In genomic region chr3:38138347-38139190, GRCh38 we compare ENCODE assay signal across 8 cellular contexts. TPM values are rescaled to one million over a fixed set of nuclear protein-coding genes. Genes with fewer than 3 reads are reported as not detected.
A peak's percentile ranks its signal among the peaks of the same experiment; 100 is the strongest.
DNase-seq lines count a peak whose midpoint lies in the region; ATAC-seq and TF ChIP-seq lines count a peak whose summit lies in the region.

Gene MYD88, plus strand, starts transcription at chr3:38138661. Its CDS starts 40 bp downstream, at chr3:38138701.

- 4% methylated on average over 39 of the region's 65 CpGs for WGBS in mammary epithelial cell (ENCODE audit: low coverage, missing lambda C conversion rate)
- 0 to 1% (median 1%) methylated on average over 50 to 65 of the region's 65 CpGs for WGBS in spleen, 5 donors

- peaks cover 40% of the 10 kb centered on the region for H3K36me3 Mint-ChIP-seq in GM23338 (ENCODE audit: low read depth)
- peaks cover 18% of the 10 kb centered on the region for H3K36me3 Mint-ChIP-seq in WTC11

- H3K4me3 ChIP-seq in GM23338 (peak within 1 kb of the TSS; percentile 93), NB4 (ENCODE audit: low read depth, low read length) (peak within 1 kb of the TSS; percentile 70), mammary epithelial cell (replicated peaks in 1 of 3; ENCODE audit: insufficient read depth in 1 of 3, low read depth in 2 of 3, low read length in 3 of 3) (peak within 1 kb of the TSS; percentile 55 to 84 (median 81)), spleen (peak within 1 kb of the TSS; percentile 82 to 99 (median 96))

- intact Hi-C loops in mammary epithelial cell (cut with micrococcal nuclease) (loop anchor here (1.0 to 5.0 kb wide), 3 partner anchors 27 to 209 kb away; partner anchors contain the start of genes OXSR1 and XYLB), spleen (cut with DNase I; ENCODE audit: low total_unique reads) (no loop called here)

- POLR2A ChIA-PET in WTC11 (lab: Charles Lee) (no interaction called here), HEK293T (lab: Yijun Ruan, JAX) (interaction anchor here (1.0 to 3.8 kb wide), 3 partner anchors 14 to 208 kb away, joined by 3 to 39 read pairs (median 6); partner anchors contain the start of genes OXSR1 and XYLB)

- H3K4me1 Mint-ChIP-seq in GM23338 (peaks cover 30% of the 10 kb centered on the region), WTC11 (peaks cover 37% of the 10 kb centered on the region)

- H3K4me3 Mint-ChIP-seq in GM23338 (peak within 1 kb of the TSS; percentile 92), WTC11 (peak within 1 kb of the TSS; percentile 88)

- peaks cover 6% of the 10 kb centered on the region for H3K36me3 ChIP-seq in GM23338 (ENCODE audit: insufficient read depth)
- H3K36me3 ChIP-seq in mammary epithelial cell (ENCODE audit: insufficient read depth, low read length): peaks cover 3% of the 10 kb centered on the region
- H3K36me3 ChIP-seq in spleen: peaks cover under 1 to 51% (median 40%) of the 10 kb centered on the region in 6 donors

- TF ChIP-seq CTCF in GM23338 (conservative IDR thresholded peaks at IDR 0.05; ENCODE audit: low read depth in 2 of 2) (no peak), NB4 (IDR thresholded peaks at IDR 0.05; ENCODE audit: low read depth, low read length) (no peak), WTC11 (IDR thresholded peaks at IDR 0.05) (no peak), mammary epithelial cell (conservative IDR thresholded peaks at IDR 0.05 in 1 of 2, IDR thresholded peaks at IDR 0.05 in 1 of 2; ENCODE audit: extremely low read depth in 1 of 2, insufficient read depth in 1 of 2, low read depth in 1 of 2, low read length in 2 of 2) (no peak), spleen (IDR thresholded peaks at IDR 0.05 in 8 of 11, conservative IDR thresholded peaks at IDR 0.05 in 3 of 11) (no peak)

- CTCF ChIA-PET in WTC11 (lab: Charles Lee) (interaction anchor here (1.7 to 2.6 kb wide), 2 partner anchors 26 to 137 kb away, joined by 4 to 24 read pairs; partner anchors contain the start of gene OXSR1), mammary epithelial cell (lab: Charles Lee; ENCODE audit: low non-redundant PET) (no interaction called here), HEK293T (lab: Yijun Ruan, JAX) (no interaction called here)

- peaks cover 26% of the 10 kb centered on the region for H3K4me1 ChIP-seq in GM23338 (ENCODE audit: insufficient read depth)
- peaks cover 42% of the 10 kb centered on the region for H3K4me1 ChIP-seq in mammary epithelial cell (ENCODE audit: insufficient read depth, low read length)
- peaks cover 30 to 85% (median 56%) of the 10 kb centered on the region in 6 donors for H3K4me1 ChIP-seq in spleen

- in situ Hi-C loops in mammary epithelial cell (cut with MboI; ENCODE audit: low sequenced_read_pairs in 2 of 2): loop anchor here in 1 of 2 donors (25.0 kb wide), 1 partner anchor 349 kb away; the partner anchor contains the start of gene EXOG

- H3K27me3 ChIP-seq in GM23338 (ENCODE audit: insufficient read depth) (no peaks in the 10 kb centered on the region), mammary epithelial cell (ENCODE audit: insufficient read depth, low read length) (no peaks in the 10 kb centered on the region), spleen (replicated peaks in 1 of 7) (no peaks in the 10 kb centered on the region)

- DNase-seq in GDM1 (lab: John Stamatoyannopoulos, UW): peak; percentile 68
- peak; percentile 82 for DNase-seq in GM23338 (ENCODE audit: low spot score)
- peak; percentile 89 for DNase-seq in NB4 (ENCODE audit: low read depth)
- peak; percentile 77 for DNase-seq in WTC11 (ENCODE audit: low spot score)
- peak; percentile 51 for DNase-seq in mammary epithelial cell
- peak; percentile 69 for DNase-seq in iPS-NIHi7 (ENCODE audit: extremely low spot score)
- DNase-seq in spleen: peak; percentile 99
- no peak for DNase-seq in HEK293T (ENCODE audit: extremely low spot score)

- H3K9me2 ChIP-seq in GM23338 (ENCODE audit: insufficient read depth): no peaks in the 10 kb centered on the region

- peaks cover 13% of the 10 kb centered on the region for H3F3A ChIP-seq in GM23338 (replicated peaks; ENCODE audit: low read depth)

- H3K27me3 Mint-ChIP-seq in GM23338 (ENCODE audit: insufficient read depth, low read depth, poor library complexity) (peaks cover 21% of the 10 kb centered on the region), WTC11 (ENCODE audit: low read depth) (no peaks in the 10 kb centered on the region)

- H3K27ac Mint-ChIP-seq in GM23338: peak within 1 kb of the TSS; percentile 75
- H3K27ac Mint-ChIP-seq in WTC11: peak within 1 kb of the TSS; percentile 89

- H3K79me2 ChIP-seq in GM23338 (replicated peaks; ENCODE audit: insufficient read depth) (peaks cover 25% of the 10 kb centered on the region), mammary epithelial cell (ENCODE audit: insufficient read depth, low read length) (peaks cover 55% of the 10 kb centered on the region)

- no TSS peak for BruUV-seq in mammary epithelial cell (replicated peaks; lab: Mats Ljungman, UMichigan)

- peaks cover 16% of the 10 kb centered on the region; the same call in 1 of the 2 replicates for H4K20me1 ChIP-seq in GM23338 (replicated peaks; ENCODE audit: insufficient read depth)
- peaks cover 2% of the 10 kb centered on the region for H4K20me1 ChIP-seq in mammary epithelial cell (ENCODE audit: insufficient read depth, low read length)

- H2AFZ ChIP-seq in GM23338 (peak within 1 kb of the TSS; percentile 99), mammary epithelial cell (ENCODE audit: low read depth, low read length) (peak within 1 kb of the TSS; percentile 96)

- ATAC-seq in GM23338: peak; percentile 29
- peak; percentile 4 for ATAC-seq in WTC11

- H3K9me3 ChIP-seq in mammary epithelial cell (replicated peaks; ENCODE audit: insufficient read depth, low read length): no peaks in the 10 kb centered on the region
- H3K9me3 ChIP-seq in spleen: no peaks in the 10 kb centered on the region

- H3K27ac ChIP-seq in GM23338 (ENCODE audit: low read depth) (peak within 1 kb of the TSS; percentile 83), mammary epithelial cell (ENCODE audit: insufficient read depth, low read depth, low read length) (peak within 1 kb of the TSS; percentile 71), spleen (peak within 1 kb of the TSS; percentile 92 to 97 (median 96))

- H3K9me3 Mint-ChIP-seq in GM23338: no peaks in the 10 kb centered on the region; the same call in 1 of the 3 replicates
- no peaks in the 10 kb centered on the region for H3K9me3 Mint-ChIP-seq in WTC11

- dilution Hi-C loops in mammary epithelial cell (cut with HindIII; ENCODE audit: low sequenced_read_pairs): no loop called here

- peak within 1 kb of the TSS; percentile 85 for H3K4me2 ChIP-seq in GM23338
- H3K4me2 ChIP-seq in mammary epithelial cell (ENCODE audit: insufficient read depth, low read depth, low read length): peak within 1 kb of the TSS; percentile 98

- peak; percentile 80 for TF ChIP-seq POLR2A in NB4 (IDR thresholded peaks at IDR 0.05; ENCODE audit: extremely low read depth, insufficient read length)
- TF ChIP-seq POLR2A in spleen (IDR thresholded peaks at IDR 0.05): peak in 2 of 3 donors; percentile 8 to 68

- peak within 1 kb of the TSS; percentile 74 for H3K9ac ChIP-seq in mammary epithelial cell (ENCODE audit: insufficient read depth, low read length)

TF ChIP-seq in GM23338, 12 proteins besides CTCF, POLR2A, EP300 and RAD21:
- peak; percentile 79 for TF ChIP-seq POLR2AphosphoS5 (IDR thresholded peaks at IDR 0.05; ENCODE audit: low read depth)
- no peak for TF ChIP-seq EZH2 (IDR thresholded peaks at IDR 0.05; ENCODE audit: low read depth, unreplicated experiment)

TF ChIP-seq in WTC11, 78 proteins besides CTCF, POLR2A, EP300 and RAD21 (continues in another document):
- TF ChIP-seq FOXP1 (CRISPR knock-in tag; IDR thresholded peaks at IDR 0.05; ENCODE audit: borderline replicate concordance) (peak; percentile 83; the same call in 1 of the 2 replicates), MAX (CRISPR knock-in tag; IDR thresholded peaks at IDR 0.05) (peak; percentile 78), TCF7 (CRISPR knock-in tag; IDR thresholded peaks at IDR 0.05; ENCODE audit: low read depth) (no peak), ZBTB43 (CRISPR knock-in tag; IDR thresholded peaks at IDR 0.05) (peak; percentile 83)

TF ChIP-seq in HEK293T, 16 proteins besides CTCF, POLR2A, EP300 and RAD21:
- TF ChIP-seq ZNF384 (IDR thresholded peaks at IDR 0.05) (no peak), LEF1 (IDR thresholded peaks at IDR 0.05; ENCODE audit: borderline replicate concordance) (no peak), BHLHE40 (IDR thresholded peaks at IDR 0.05; ENCODE audit: borderline replicate concordance) (no peak), ELF4 (IDR thresholded peaks at IDR 0.05) (no peak), SP1 (IDR thresholded peaks at IDR 0.05) (no peak), TARDBP (IDR thresholded peaks at IDR 0.05) (no peak), FOXA1 (IDR thresholded peaks at IDR 0.05) (no peak), SUZ12 (IDR thresholded peaks at IDR 0.05) (no peak)

RNA-seq across cellular contexts. Expression of gene MYD88, which starts in this region (rescaled TPM):
- total RNA-seq in GM23338 (2014; rRNA removed; shearing (Covaris generic)): 26.0 and 42.6 TPM in 2 replicates
- polyA plus RNA-seq in GM23338 (2016; fragmentation: Nextera tagmentation; extraction: Ambion mirVana): 14.4 and 15.5 TPM in 2 replicates
- total RNA-seq in WTC11 (2021): 18.1 to 19.2 TPM (median 19.2 TPM) in 3 replicates
- 10 to 100 TPM; 10.2 to 25.6 TPM for total RNA-seq in mammary epithelial cell
- 20.4 TPM for polyA plus RNA-seq in mammary epithelial cell
- polyA minus RNA-seq in mammary epithelial cell: 99.2 TPM
- 100 to 1,000 TPM in 2 of 7 donors, 10 to 100 TPM in 5; 69.8 to 146 (median 90.9) TPM for total RNA-seq in spleen
- 10 to 100 TPM; 38.8 to 53.3 (median 41.1) TPM for polyA plus RNA-seq in spleen
